Comparison of ENCODE assay signal across 30 cellular contexts in genomic region chr1:100979652-100980051, GRCh38.
"Had no signal": no experiment of that assay in that cellular context is flagged by ENCODE, and none has a peak within 500 bp of the region (broad histone marks: within the 10 kb centered on the region; RNA-seq: fewer than 3 reads in every experiment).

No MANE protein-coding gene starts in this region.

- DNase-seq: dorsolateral prefrontal cortex; effector CD4-positive, alpha-beta T cell; endodermal cell; foreskin keratinocyte; heart right ventricle; hippocampal formation; kidney glomerular epithelial cell; left colon; left ventricle myocardium inferior; lower lobe of right lung; mucosa of descending colon; naive B cell; right lobe of liver; small intestine; stimulated activated CD4-positive, alpha-beta T cell treated with anti-CD3 and anti-CD28 coated beads, Interleukin-15, amount 100 ng/mL, for 24 hours; stimulated activated CD4-positive, alpha-beta T cell treated with anti-CD3 and anti-CD28 coated beads, Interleukin-2, amount 100 ng/mL, for 48 hours; stimulated activated naive B cell treated with anti-CD40 and anti-IgM and Interleukin-4, amounts not matched to agents 10 μg/mL and 1 μg/mL and 100 μg/mL, for 72 hours; upper lobe of left lung had no signal

- H3K9me3 ChIP-seq: esophagus muscularis mucosa, gastroesophageal sphincter, heart right ventricle, left ventricle myocardium inferior, lower lobe of right lung, mucosa of descending colon, neutrophil, right lobe of liver, thoracic aorta, tibial nerve, upper lobe of left lung had no signal

- H3K4me1 ChIP-seq: foreskin keratinocyte, lower lobe of right lung, parathyroid adenoma, right lobe of liver, tibial nerve had no signal

- H3K27ac ChIP-seq: dorsolateral prefrontal cortex, epithelial cell of prostate, esophagus muscularis mucosa, foreskin keratinocyte, gastroesophageal sphincter, heart right ventricle, left ventricle myocardium inferior, lower lobe of right lung, neutrophil, parathyroid adenoma, right lobe of liver, thoracic aorta, tibial nerve, upper lobe of left lung had no signal

- H3K4me1 Mint-ChIP-seq: neural crest cell had no signal

- H3K9me3 Mint-ChIP-seq: endodermal cell; memory B cell; naive B cell; natural killer cell treated with Interleukin-12 subunit alpha and Interleukin-12 subunit beta and Interleukin-15 and Interleukin-18, amount 100 ng/mL, for 72 hours; neural crest cell; stimulated activated naive B cell treated with anti-CD40 and anti-IgM and Interleukin-4, amounts not matched to agents 10 μg/mL and 1 μg/mL and 100 μg/mL, for 72 hours; stimulated activated naive CD8-positive, alpha-beta T cell treated with anti-CD3 and anti-CD28 coated beads, Interleukin-15, Interleukin-2, amounts not matched to agents 100 ng/mL and 50 ng/mL, for 24 hours had no signal

- H3K27me3 ChIP-seq: dorsolateral prefrontal cortex, esophagus muscularis mucosa, foreskin keratinocyte, gastroesophageal sphincter, heart right ventricle, neutrophil, right lobe of liver, tibial nerve, upper lobe of left lung had no signal

- H3K27me3 Mint-ChIP-seq: memory B cell; naive B cell; natural killer cell treated with Interleukin-12 subunit alpha and Interleukin-12 subunit beta and Interleukin-15 and Interleukin-18, amount 100 ng/mL, for 72 hours; progenitor cell of endocrine pancreas; stimulated activated naive B cell treated with anti-CD40 and anti-IgM and Interleukin-4, amounts not matched to agents 10 μg/mL and 1 μg/mL and 100 μg/mL, for 72 hours; stimulated activated naive CD8-positive, alpha-beta T cell treated with anti-CD3 and anti-CD28 coated beads, Interleukin-15, Interleukin-2, amounts not matched to agents 100 ng/mL and 50 ng/mL, for 24 hours had no signal

- H3K4me3 ChIP-seq: dorsolateral prefrontal cortex, esophagus muscularis mucosa, gastroesophageal sphincter, heart right ventricle, left ventricle myocardium inferior, lower lobe of right lung, mucosa of descending colon, right lobe of liver, thoracic aorta, tibial nerve, upper lobe of left lung had no signal

- H3K27ac Mint-ChIP-seq: endodermal cell; natural killer cell treated with Interleukin-12 subunit alpha and Interleukin-12 subunit beta and Interleukin-15 and Interleukin-18, amount 100 ng/mL, for 72 hours; progenitor cell of endocrine pancreas; stimulated activated naive B cell treated with anti-CD40 and anti-IgM and Interleukin-4, amounts not matched to agents 10 μg/mL and 1 μg/mL and 100 μg/mL, for 72 hours; stimulated activated naive CD8-positive, alpha-beta T cell treated with anti-CD3 and anti-CD28 coated beads, Interleukin-15, Interleukin-2, amounts not matched to agents 100 ng/mL and 50 ng/mL, for 24 hours had no signal

- ATAC-seq: foreskin keratinocyte; gastroesophageal sphincter; heart right ventricle; left colon; lower lobe of right lung; mucosa of descending colon; natural killer cell treated with Interleukin-12 subunit alpha and Interleukin-12 subunit beta and Interleukin-15 and Interleukin-18, amount 100 ng/mL, for 72 hours; right lobe of liver had no signal

- H3K4me3 Mint-ChIP-seq: endodermal cell; memory B cell; naive B cell; natural killer cell treated with Interleukin-12 subunit alpha and Interleukin-12 subunit beta and Interleukin-15 and Interleukin-18, amount 100 ng/mL, for 72 hours; neural crest cell; stimulated activated naive B cell treated with anti-CD40 and anti-IgM and Interleukin-4, amounts not matched to agents 10 μg/mL and 1 μg/mL and 100 μg/mL, for 72 hours; stimulated activated naive CD8-positive, alpha-beta T cell treated with anti-CD3 and anti-CD28 coated beads, Interleukin-15, Interleukin-2, amounts not matched to agents 100 ng/mL and 50 ng/mL, for 24 hours had no signal
